In genomic region chr7:23012797-23013714, GRCh38 we compare ENCODE assay signal across 1 cellular context.
TF ChIP-seq lines count a peak whose summit lies in the region.

No MANE protein-coding gene starts in this region.

TF ChIP-seq in GM12878, 131 proteins besides CTCF, POLR2A, EP300 and RAD21 (continued from another document):
- TF ChIP-seq, protein P1, sequence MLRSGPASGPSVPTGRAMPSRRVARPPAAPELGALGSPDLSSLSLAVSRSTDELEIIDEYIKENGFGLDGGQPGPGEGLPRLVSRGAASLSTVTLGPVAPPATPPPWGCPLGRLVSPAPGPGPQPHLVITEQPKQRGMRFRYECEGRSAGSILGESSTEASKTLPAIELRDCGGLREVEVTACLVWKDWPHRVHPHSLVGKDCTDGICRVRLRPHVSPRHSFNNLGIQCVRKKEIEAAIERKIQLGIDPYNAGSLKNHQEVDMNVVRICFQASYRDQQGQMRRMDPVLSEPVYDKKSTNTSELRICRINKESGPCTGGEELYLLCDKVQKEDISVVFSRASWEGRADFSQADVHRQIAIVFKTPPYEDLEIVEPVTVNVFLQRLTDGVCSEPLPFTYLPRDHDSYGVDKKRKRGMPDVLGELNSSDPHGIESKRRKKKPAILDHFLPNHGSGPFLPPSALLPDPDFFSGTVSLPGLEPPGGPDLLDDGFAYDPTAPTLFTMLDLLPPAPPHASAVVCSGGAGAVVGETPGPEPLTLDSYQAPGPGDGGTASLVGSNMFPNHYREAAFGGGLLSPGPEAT (IDR thresholded peaks at IDR 0.05; ENCODE audit: low read depth): peak; percentile 28; the same call in 1 of the 2 replicates
TF ChIP-seq in GM12878: peak in this region for 4.
